ENCODE assay signal across 27 cellular contexts in genomic region chr18:63897072-63897471, GRCh38. TPM values are rescaled to one million over a fixed set of nuclear protein-coding genes. Genes with fewer than 3 reads are reported as not detected.
DNase-seq lines count a peak whose midpoint lies in the region; ATAC-seq and TF ChIP-seq lines count a peak whose summit lies in the region.
"Had no signal": no experiment of that assay in that cellular context is flagged by ENCODE, and none has a peak within 500 bp of the region (broad histone marks: within the 10 kb centered on the region; RNA-seq: fewer than 3 reads in every experiment).

No MANE protein-coding gene starts in this region.

- H3K36me3 Mint-ChIP-seq in type B pancreatic cell, result peaks cover 7% of the 10 kb centered on the region
- H3K36me3 Mint-ChIP-seq: activated naive CD4-positive, alpha-beta T cell treated with anti-CD3 and anti-CD28 coated beads, Interleukin-2, amount 10 ng/mL, durations not matched to agents 7 days and 5 days had no signal

- no peaks in the 10 kb centered on the region for H3K9me3 Mint-ChIP-seq in type B pancreatic cell
- H3K9me3 Mint-ChIP-seq: activated naive CD4-positive, alpha-beta T cell treated with anti-CD3 and anti-CD28 coated beads, Interleukin-2, amount 10 ng/mL, durations not matched to agents 7 days and 5 days had no signal

- ATAC-seq in GM18520 (IDR thresholded peaks at IDR 0.05; ENCODE audit: unreplicated experiment) (no peak), GM18868 (IDR thresholded peaks at IDR 0.05; ENCODE audit: unreplicated experiment) (no peak), GM18498 (IDR thresholded peaks at IDR 0.05; ENCODE audit: unreplicated experiment) (no peak)
- ATAC-seq: T-helper 17 cell had no signal

- no peak overlapping the region for H3K27ac Mint-ChIP-seq in type B pancreatic cell
- H3K27ac Mint-ChIP-seq: activated naive CD4-positive, alpha-beta T cell treated with anti-CD3 and anti-CD28 coated beads, Interleukin-2, amount 10 ng/mL, durations not matched to agents 7 days and 5 days; T-helper 17 cell had no signal

- no peaks in the 10 kb centered on the region for H3K4me1 Mint-ChIP-seq in type B pancreatic cell (ENCODE audit: unreplicated experiment)
- H3K4me1 Mint-ChIP-seq: activated naive CD4-positive, alpha-beta T cell treated with anti-CD3 and anti-CD28 coated beads, Interleukin-2, amount 10 ng/mL, durations not matched to agents 7 days and 5 days; T-helper 17 cell had no signal

- peak overlapping the region; percentile 37 for H3K4me3 Mint-ChIP-seq in type B pancreatic cell
- H3K4me3 Mint-ChIP-seq: activated naive CD4-positive, alpha-beta T cell treated with anti-CD3 and anti-CD28 coated beads, Interleukin-2, amount 10 ng/mL, durations not matched to agents 7 days and 5 days; T-helper 17 cell had no signal

- DNase-seq in NCI-H1417 (lab: John Stamatoyannopoulos, UW), result peak in 2 of 3 experiments; percentile 23 to 68
- no peak for DNase-seq in NCI-H1417 treated with DMSO at 0.1 percent for 48 hours (lab: John Stamatoyannopoulos, UW)
- DNase-seq in fibroblast of gingiva (ENCODE audit: low read depth), result peak; percentile 4
- DNase-seq in type B pancreatic cell (ENCODE audit: extremely low spot score, unreplicated experiment), result no peak
- DNase-seq: activated CD4-positive, alpha-beta T cell treated with anti-CD3 and anti-CD28 coated beads for 48 hours; activated naive CD4-positive, alpha-beta T cell treated with anti-CD3 and anti-CD28 coated beads, Interleukin-2, amount 10 ng/mL, durations not matched to agents 7 days and 5 days; activated T-cell treated with anti-CD3 and anti-CD28 coated beads, Interleukin-2, amount 50 U/mL, for 48 hours; BE2C; Caco-2; effector CD4-positive, alpha-beta T cell; kidney glomerular epithelial cell; NCI-H1105 treated with DMSO at 0.1 percent for 48 hours; NCI-H2107; NCI-H524 treated with DMSO at 0.1 percent for 48 hours; nucleus accumbens; stimulated activated CD4-positive, alpha-beta T cell treated with anti-CD3 and anti-CD28 coated beads, Interleukin-4, amount 100 ng/mL, for 1 hour; stimulated activated naive CD4-positive, alpha-beta T cell treated with Interleukin-2 at 50 U/mL for 16 hours; T-helper 17 cell had no signal

- TF ChIP-seq CTCF in type B pancreatic cell (conservative IDR thresholded peaks at IDR 0.05), result no peak

- H3K27me3 Mint-ChIP-seq in type B pancreatic cell, result peaks cover 6% of the 10 kb centered on the region
- H3K27me3 Mint-ChIP-seq: activated naive CD4-positive, alpha-beta T cell treated with anti-CD3 and anti-CD28 coated beads, Interleukin-2, amount 10 ng/mL, durations not matched to agents 7 days and 5 days had no signal

TF ChIP-seq in PFSK-1, 5 proteins besides CTCF, POLR2A, EP300 and RAD21:
- TF ChIP-seq FOXP2 (optimal IDR thresholded peaks at IDR 0.05; ENCODE audit: borderline replicate concordance, extremely low read depth, extremely low read length, insufficient read depth) (peak; percentile 22), POLR2AphosphoS5 (IDR thresholded peaks at IDR 0.05; ENCODE audit: low read depth, low read length) (no peak)

RNA-seq across cellular contexts. Expression of gene SERPINB2, which starts 9.6 kb away (rescaled TPM):
- 0.67 TPM for polyA plus RNA-seq in PFSK-1 (2012; ENCODE audit: insufficient read length, low read depth)
- total RNA-seq in type B pancreatic cell (ENCODE audit: low replicate concordance), result 45.2 and 121 TPM in 2 replicates
- total RNA-seq: Caco-2, cerebellum had no signal

RNA-seq across cellular contexts. Expression of gene SERPINB10, which starts 10.7 kb away (rescaled TPM):
- polyA plus RNA-seq in PFSK-1 (2012; ENCODE audit: insufficient read length, low read depth), result not detected
- not detected in 2 replicates for total RNA-seq in type B pancreatic cell (ENCODE audit: low replicate concordance)
- total RNA-seq: astrocyte, Caco-2, cerebellum, glomerular endothelial cell, T-helper 17 cell had no signal
- polyA plus RNA-seq: smooth muscle cell had no signal

RNA-seq across cellular contexts. Expression of gene HMSD, which starts 52.0 kb away (rescaled TPM):
- not detected for polyA plus RNA-seq in PFSK-1 (2012; ENCODE audit: insufficient read length, low read depth)
- total RNA-seq in type B pancreatic cell (ENCODE audit: low replicate concordance), result 1.6 and 4.5 TPM in 2 replicates
- total RNA-seq: Caco-2, cerebellum, RPMI7951, smooth muscle cell, T-helper 17 cell had no signal

Comparison
In these comparisons a context has a peak if more than half of its experiments do, and no peak if none do; other contexts are left out.
1. DNase-seq: peak in NCI-H1417 (2 of 3) and fibroblast of gingiva (single experiment); none in NCI-H1417 treated with DMSO at 0.1 percent for 48 hours (single experiment) and type B pancreatic cell (single experiment).